20 cellular contexts compared by ENCODE assay signal in genomic region chr12:110084314-110085015, GRCh38.
"Had no signal": no experiment of that assay in that cellular context is flagged by ENCODE, and none has a peak within 500 bp of the region (broad histone marks: within the 10 kb centered on the region; RNA-seq: fewer than 3 reads in every experiment).

No MANE protein-coding gene starts in this region.

- H3K27me3 Mint-ChIP-seq: stimulated activated naive CD8-positive, alpha-beta T cell treated with anti-CD3 and anti-CD28 coated beads, Interleukin-15, Interleukin-2, amounts not matched to agents 100 ng/mL and 50 ng/mL, for 24 hours had no signal

- H3K36me3 Mint-ChIP-seq: activated CD4-positive, alpha-beta memory T cell treated with anti-CD3 and anti-CD28 coated beads for 36 hours; brain; mesothelial cell of epicardium had no signal

- H3K4me1 ChIP-seq: gastrocnemius medialis had no signal

- H3K4me1 Mint-ChIP-seq: brain, endodermal cell, mesothelial cell of epicardium, nephron had no signal

- H3K9me3 ChIP-seq: gastrocnemius medialis, lower lobe of right lung, upper lobe of left lung had no signal

- FAIRE-seq: colon, keratinocyte, TTC549 had no signal

- H3K4me3 Mint-ChIP-seq: activated CD4-positive, alpha-beta memory T cell treated with anti-CD3 and anti-CD28 coated beads for 36 hours; activated CD8-positive, alpha-beta memory T cell treated with anti-CD3 and anti-CD28 coated beads, Interleukin-2, amount 10 ng/mL, durations not matched to agents 7 days and 5 days; activated naive CD4-positive, alpha-beta T cell treated with anti-CD3 and anti-CD28 coated beads for 36 hours; brain; endodermal cell; mesothelial cell of epicardium; nephron; stimulated activated naive CD8-positive, alpha-beta T cell treated with anti-CD3 and anti-CD28 coated beads, Interleukin-15, Interleukin-2, amounts not matched to agents 100 ng/mL and 50 ng/mL, for 24 hours; T-helper 2 cell treated with Interferon-gamma antibody and Interleukin-4, amounts not matched to agents 5 μg/mL and 100 μg/mL, for 36 hours had no signal

- H3K4me3 ChIP-seq: gastrocnemius medialis, lower lobe of right lung, upper lobe of left lung had no signal

- H3K9me3 Mint-ChIP-seq: activated CD4-positive, alpha-beta memory T cell treated with anti-CD3 and anti-CD28 coated beads for 36 hours; activated naive CD4-positive, alpha-beta T cell treated with anti-CD3 and anti-CD28 coated beads for 36 hours; endodermal cell; mesothelial cell of epicardium; nephron had no signal

- ATAC-seq: activated CD8-positive, alpha-beta memory T cell treated with anti-CD3 and anti-CD28 coated beads, Interleukin-2, amount 10 ng/mL, durations not matched to agents 7 days and 5 days; gastrocnemius medialis; lower lobe of right lung had no signal

- DNase-seq: activated CD4-positive, alpha-beta memory T cell treated with anti-CD3 and anti-CD28 coated beads for 36 hours; activated CD8-positive, alpha-beta memory T cell treated with anti-CD3 and anti-CD28 coated beads, Interleukin-2, amount 10 ng/mL, durations not matched to agents 7 days and 5 days; activated naive CD4-positive, alpha-beta T cell treated with anti-CD3 and anti-CD28 coated beads for 36 hours; caudate nucleus; endodermal cell; gastrocnemius medialis; head of caudate nucleus; lower lobe of right lung; occipital lobe; upper lobe of left lung had no signal

- H3K27ac ChIP-seq: gastrocnemius medialis, lower lobe of right lung, upper lobe of left lung had no signal

- H3K27me3 ChIP-seq: gastrocnemius medialis, upper lobe of left lung had no signal

- H3K27ac Mint-ChIP-seq: activated CD4-positive, alpha-beta memory T cell treated with anti-CD3 and anti-CD28 coated beads for 36 hours; activated CD8-positive, alpha-beta memory T cell treated with anti-CD3 and anti-CD28 coated beads, Interleukin-2, amount 10 ng/mL, durations not matched to agents 7 days and 5 days; activated naive CD4-positive, alpha-beta T cell treated with anti-CD3 and anti-CD28 coated beads for 36 hours; activated T-helper 2 cell treated with anti-CD3 and anti-CD28 coated beads, Interferon-gamma antibody, Interleukin-2, Interleukin-4, amounts not matched to agents 10 μg/mL and 5 μg/mL and 100 μg/mL, durations not matched to agents 14 hours and 24 hours and 36 hours; brain; endodermal cell; mesothelial cell of epicardium; nephron; progenitor cell of endocrine pancreas; stimulated activated naive CD8-positive, alpha-beta T cell treated with anti-CD3 and anti-CD28 coated beads, Interleukin-15, Interleukin-2, amounts not matched to agents 100 ng/mL and 50 ng/mL, for 24 hours; T-helper 2 cell treated with Interferon-gamma antibody and Interleukin-4, amounts not matched to agents 5 μg/mL and 100 μg/mL, for 36 hours had no signal

- H3K36me3 ChIP-seq: gastrocnemius medialis, lower lobe of right lung, upper lobe of left lung had no signal
